29 cellular contexts compared by ENCODE assay signal in the genomic region with DNA sequence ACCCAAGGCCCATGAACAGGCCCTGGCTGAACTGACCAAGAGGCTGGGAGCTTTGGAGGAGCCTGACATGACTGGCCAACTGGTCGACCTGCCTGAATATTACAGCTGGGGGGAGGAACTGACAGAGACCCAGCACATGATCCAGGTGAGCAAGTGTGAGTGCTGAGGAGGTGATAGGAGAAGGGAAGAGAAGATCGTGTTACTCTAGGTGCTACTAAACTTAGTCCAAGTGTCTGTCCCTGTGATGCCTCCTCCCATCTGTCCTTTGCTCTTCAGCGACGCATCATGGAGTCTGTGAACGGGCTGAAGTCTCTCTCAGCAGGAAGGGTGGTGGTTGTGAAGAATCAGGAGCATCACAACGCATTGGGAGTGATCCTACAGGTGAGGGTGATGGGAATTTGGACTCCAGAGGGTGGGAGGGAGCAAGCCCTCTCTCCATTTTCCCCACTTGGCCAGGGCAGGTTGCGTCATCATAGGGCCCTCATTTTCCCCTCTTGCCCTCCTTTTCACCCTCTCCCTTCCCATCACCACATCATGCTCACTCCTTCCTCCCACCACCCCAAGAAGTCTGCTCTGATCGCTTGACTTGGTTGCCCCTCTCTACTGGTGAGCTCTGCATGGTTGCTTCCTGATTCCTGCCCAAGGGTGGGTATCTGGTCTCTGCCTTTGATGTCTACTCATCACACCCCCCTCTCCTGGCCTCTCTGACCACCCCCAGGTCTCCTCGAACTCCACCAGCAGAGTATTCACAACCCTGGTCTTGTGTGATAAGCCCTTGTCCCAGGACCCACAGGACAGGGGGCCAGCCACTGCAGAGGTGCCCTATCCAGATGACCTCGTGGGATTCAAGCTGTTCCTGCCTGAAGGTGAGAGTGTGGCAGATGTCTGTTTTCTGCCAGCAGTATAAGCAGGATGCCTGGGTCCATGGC. TPM values are rescaled to one million over a fixed set of nuclear protein-coding genes. Genes with fewer than 3 reads are reported as not detected.
DNase-seq lines count a peak whose midpoint lies in the region; ATAC-seq and TF ChIP-seq lines count a peak whose summit lies in the region.
"Had no signal": no experiment of that assay in that cellular context is flagged by ENCODE, and none has a peak within 500 bp of the region (broad histone marks: within the 10 kb centered on the region; RNA-seq: fewer than 3 reads in every experiment).

No MANE protein-coding gene starts in this region.

- H3K9me3 ChIP-seq in IMR-90 (ENCODE audit: control insufficient read depth, insufficient read depth, low read length) (no peaks in the 10 kb centered on the region), left lung (no peaks in the 10 kb centered on the region), MG63 (no peaks in the 10 kb centered on the region)
- H3K9me3 ChIP-seq: sigmoid colon, SJCRH30, upper lobe of left lung had no signal

- BruUV-seq in IMR-90 (replicated peaks; lab: Mats Ljungman, UMichigan), result no TSS peak

- H3K4me1 Mint-ChIP-seq in activated T-cell treated with anti-CD3 and anti-CD28 coated beads, Interleukin-2, amount 50 U/mL, for 72 hours (ENCODE audit: low read depth), result peaks cover 22% of the 10 kb centered on the region
- H3K4me1 Mint-ChIP-seq in endothelial cell (ENCODE audit: unreplicated experiment), result no peaks in the 10 kb centered on the region

- no peak overlapping the region for H2AFZ ChIP-seq in IMR-90 (replicated peaks; ENCODE audit: low read length, poor library complexity)

- H2BK120ac ChIP-seq in IMR-90 (ENCODE audit: low read depth, low read length), result no peak overlapping the region

- no peak overlapping the region for H3K4me3 Mint-ChIP-seq in activated T-cell treated with anti-CD3 and anti-CD28 coated beads, Interleukin-2, amount 50 U/mL, for 72 hours
- H3K4me3 Mint-ChIP-seq in endothelial cell (ENCODE audit: unreplicated experiment), result peak overlapping the region; percentile 76
- H3K4me3 Mint-ChIP-seq: activated CD4-positive, alpha-beta T cell treated with anti-CD3 and anti-CD28 coated beads for 36 hours; effector memory CD8-positive, alpha-beta T cell; T-cell had no signal

- H3K27ac ChIP-seq in IMR-90 (ENCODE audit: insufficient read depth, low read length) (no peak overlapping the region), left lung (no peak overlapping the region)
- H3K27ac ChIP-seq: coronary artery, sigmoid colon, SJCRH30, upper lobe of left lung had no signal

- TF ChIP-seq CTCF in IMR-90 (conservative IDR thresholded peaks at IDR 0.05; ENCODE audit: low read depth, low read length), result no peak
- TF ChIP-seq CTCF in endothelial cell (IDR thresholded peaks at IDR 0.05; ENCODE audit: unreplicated experiment), result no peak
- no peak for TF ChIP-seq CTCF in left lung (IDR thresholded peaks at IDR 0.05)

- H3K9me1 ChIP-seq in IMR-90 (ENCODE audit: insufficient read depth, low read length), result peaks cover 3% of the 10 kb centered on the region; the same call in 1 of the 2 replicates

- no peak overlapping the region for H2BK5ac ChIP-seq in IMR-90 (ENCODE audit: low read depth, low read length, poor library complexity, severe bottlenecking)

- in situ Hi-C loops in IMR-90 (cut with MboI; ENCODE audit: low sequenced_read_pairs), result no loop called here

- H3K4me1 ChIP-seq in IMR-90 (ENCODE audit: control insufficient read depth, insufficient read depth, low read length), result peaks cover 8% of the 10 kb centered on the region
- peaks cover 11 to 22% of the 10 kb centered on the region in 2 donors for H3K4me1 ChIP-seq in left lung
- H3K4me1 ChIP-seq: SJCRH30 had no signal

- CTCF ChIA-PET in IMR-90 (lab: Yijun Ruan, JAX), result no interaction called here

- H2BK15ac ChIP-seq in IMR-90 (ENCODE audit: low read depth, low read length), result no peak overlapping the region

- ATAC-seq in activated T-cell treated with anti-CD3 and anti-CD28 coated beads, Interleukin-2, amount 50 U/mL, for 72 hours (replicated peaks in 1 of 2), result no peak
- no peak for ATAC-seq in IMR-90 (ENCODE audit: low read depth)
- no peak for ATAC-seq in sciatic nerve
- no peak for ATAC-seq in left lung
- ATAC-seq: activated CD4-positive, alpha-beta T cell treated with anti-CD3 and anti-CD28 coated beads for 36 hours; effector memory CD8-positive, alpha-beta T cell; esophagus mucosa; left lobe of liver; Panc1; T-cell had no signal

- no peak overlapping the region for H3K9ac ChIP-seq in IMR-90 (ENCODE audit: low read depth, low read length)

- H3K9me3 Mint-ChIP-seq in activated T-cell treated with anti-CD3 and anti-CD28 coated beads, Interleukin-2, amount 50 U/mL, for 72 hours, result no peaks in the 10 kb centered on the region
- no peaks in the 10 kb centered on the region for H3K9me3 Mint-ChIP-seq in endothelial cell (ENCODE audit: unreplicated experiment)
- H3K9me3 Mint-ChIP-seq: effector memory CD8-positive, alpha-beta T cell; nephron; T-cell had no signal

- POLR2A ChIA-PET in IMR-90 (lab: Charles Lee; ENCODE audit: unreplicated experiment), result no interaction called here

- no peak overlapping the region for H2BK20ac ChIP-seq in IMR-90 (ENCODE audit: low read depth, low read length)

- H3K18ac ChIP-seq in IMR-90 (ENCODE audit: low read depth, low read length), result no peak overlapping the region

- H3K27me3 ChIP-seq in IMR-90 (ENCODE audit: control insufficient read depth, insufficient read depth, low read length), result no peaks in the 10 kb centered on the region
- no peaks in the 10 kb centered on the region for H3K27me3 ChIP-seq in left lung
- H3K27me3 ChIP-seq in MG63, result no peaks in the 10 kb centered on the region
- H3K27me3 ChIP-seq: sigmoid colon, SJCRH30, upper lobe of left lung had no signal

- no peak overlapping the region for H3K4me3 ChIP-seq in IMR-90 (ENCODE audit: insufficient read depth, low read depth, low read length)
- no peak overlapping the region for H3K4me3 ChIP-seq in left lung
- no peak overlapping the region for H3K4me3 ChIP-seq in MG63
- H3K4me3 ChIP-seq: coronary artery, sigmoid colon, SJCRH30, upper lobe of left lung had no signal

- no peak overlapping the region for H3K4ac ChIP-seq in IMR-90 (ENCODE audit: low read depth, low read length)

- TF ChIP-seq RAD21 in IMR-90 (IDR thresholded peaks at IDR 0.05; ENCODE audit: low read length), result no peak

- no peak overlapping the region for H4K5ac ChIP-seq in IMR-90 (ENCODE audit: low read depth, low read length)

- H3K23ac ChIP-seq in IMR-90 (ENCODE audit: low read depth, low read length), result no peak overlapping the region

- H3K56ac ChIP-seq in IMR-90 (ENCODE audit: extremely low read depth, insufficient read depth, low read length), result no peak overlapping the region; the same call in 1 of the 2 replicates

- H3K79me1 ChIP-seq in IMR-90 (ENCODE audit: low read depth in 1 of 2, low read length in 2 of 2), result peaks cover 10 to 31% of the 10 kb centered on the region in 2 experiments

- no peak overlapping the region for H2AK9ac ChIP-seq in IMR-90 (replicated peaks; ENCODE audit: low read depth, low read length, poor library complexity)

- H3K14ac ChIP-seq in IMR-90 (replicated peaks; ENCODE audit: low read depth, low read length), result no peak overlapping the region

- H3K36me3 Mint-ChIP-seq in activated T-cell treated with anti-CD3 and anti-CD28 coated beads, Interleukin-2, amount 50 U/mL, for 72 hours (ENCODE audit: insufficient read depth in 2 of 2), result peaks cover 2 to 13% of the 10 kb centered on the region in 2 donors
- peaks cover 35% of the 10 kb centered on the region for H3K36me3 Mint-ChIP-seq in endothelial cell (ENCODE audit: low read depth, unreplicated experiment)

- no peaks in the 10 kb centered on the region for H3K27me3 Mint-ChIP-seq in activated T-cell treated with anti-CD3 and anti-CD28 coated beads, Interleukin-2, amount 50 U/mL, for 72 hours (ENCODE audit: low read depth)
- peaks cover 9% of the 10 kb centered on the region for H3K27me3 Mint-ChIP-seq in endothelial cell (ENCODE audit: unreplicated experiment)
- H3K27me3 Mint-ChIP-seq: activated CD4-positive, alpha-beta T cell treated with anti-CD3 and anti-CD28 coated beads for 36 hours; effector memory CD8-positive, alpha-beta T cell; T-cell had no signal

- WGBS in IMR-90 (ENCODE audit: extremely low coverage in 2 of 2, insufficient read length in 1 of 2), 2 experiments, result no CpG with 5 or more reads among the region's 10 CpGs

- no peak overlapping the region for H2AK5ac ChIP-seq in IMR-90 (ENCODE audit: low read depth, low read length)

- no peak overlapping the region for H4K91ac ChIP-seq in IMR-90 (ENCODE audit: insufficient read depth, low read depth, low read length)

- TF ChIP-seq POLR2A in IMR-90 (IDR thresholded peaks at IDR 0.05; ENCODE audit: low read depth, low read length), result no peak

- H3K4me2 ChIP-seq in IMR-90 (ENCODE audit: low read depth, low read length), result no peak overlapping the region

- peak overlapping the region; percentile 16 for H3K27ac Mint-ChIP-seq in activated T-cell treated with anti-CD3 and anti-CD28 coated beads, Interleukin-2, amount 50 U/mL, for 72 hours
- no peak overlapping the region for H3K27ac Mint-ChIP-seq in endothelial cell (ENCODE audit: unreplicated experiment)
- H3K27ac Mint-ChIP-seq: activated CD4-positive, alpha-beta T cell treated with anti-CD3 and anti-CD28 coated beads for 36 hours; nephron had no signal

- H3K36me3 ChIP-seq in IMR-90 (ENCODE audit: control insufficient read depth, insufficient read depth, low read length), result peaks cover 67% of the 10 kb centered on the region
- H3K36me3 ChIP-seq in left lung, result peaks cover 0 to 83% of the 10 kb centered on the region in 2 donors
- peaks cover 13% of the 10 kb centered on the region for H3K36me3 ChIP-seq in MG63

- dilution Hi-C loops in IMR-90 (cut with HindIII; ENCODE audit: low sequenced_read_pairs, unreplicated experiment), result no loop called here

- no peak overlapping the region for H4K8ac ChIP-seq in IMR-90 (ENCODE audit: low read depth in 2 of 2, low read length in 2 of 2)

- no peak for DNase-seq in activated T-cell treated with anti-CD3 and anti-CD28 coated beads, Interleukin-2, amount 50 U/mL, for 72 hours
- DNase-seq in activated T-cell treated with anti-CD3 and anti-CD28 coated beads for 4 hours (no peak), IMR-90 (no peak), endothelial cell (ENCODE audit: low spot score) (no peak), sciatic nerve (ENCODE audit: low spot score) (peak; percentile 31), left lung (no peak), nucleus accumbens (lab: John Stamatoyannopoulos, UW) (no peak), MG63 (no peak)
- DNase-seq: activated CD4-positive, alpha-beta T cell treated with anti-CD3 and anti-CD28 coated beads for 36 hours; AML-193; amniotic stem cell; effector memory CD8-positive, alpha-beta T cell; foreskin melanocyte; GOT3; hippocampal formation; Karpas-422; MV-4-11; NCI-H1694; NCI-H524 treated with DMSO at 0.1 percent for 48 hours; sigmoid colon; SJCRH30; T-cell had no signal

- intact Hi-C loops in IMR-90 (cut with micrococcal nuclease), result no loop called here
- intact Hi-C loops in sciatic nerve (cut with DNase I), result no loop called here
- intact Hi-C loops in left lung (cut with DNase I), result no loop called here

- no peaks in the 10 kb centered on the region for H4K20me1 ChIP-seq in IMR-90 (ENCODE audit: insufficient read depth, low read length)

RNA-seq across cellular contexts. Expression of a gene that starts 4.7 kb away (rescaled TPM):
- 10 to 100 TPM; 23.3 to 34.7 TPM for total RNA-seq in activated T-cell treated with anti-CD3 and anti-CD28 coated beads, Interleukin-2, amount 50 U/mL, for 72 hours
- 7.8 and 9.3 TPM in 2 replicates for total RNA-seq in IMR-90 (2012; rRNA removed)
- polyA plus RNA-seq in IMR-90 (2012; rRNA removed), result 21.4 and 22.1 TPM in 2 replicates
- polyA plus RNA-seq in IMR-90 (2012; cell fraction: cytosol; rRNA removed), result 15.9 and 19.3 TPM in 2 replicates
- polyA plus RNA-seq in IMR-90 (2012; cell fraction: nucleus; rRNA removed; ENCODE audit: low replicate concordance), result 107 and 151 TPM in 2 replicates
- 12.6 TPM for total RNA-seq in endothelial cell (ENCODE audit: unreplicated experiment)
- total RNA-seq in sciatic nerve, result 23.0 TPM
- total RNA-seq in left lung, result 10 to 100 TPM; 16.2 to 17.8 TPM
- total RNA-seq in MG63 (2014; rRNA removed; shearing (Covaris generic); ENCODE audit: low replicate concordance), result 9.8 and 13.7 TPM in 2 replicates

RNA-seq across cellular contexts. Expression of a gene that starts 8.3 kb away (rescaled TPM):
- total RNA-seq in activated T-cell treated with anti-CD3 and anti-CD28 coated beads, Interleukin-2, amount 50 U/mL, for 72 hours, result 10 to 100 TPM; 75.7 to 79.7 TPM
- total RNA-seq in IMR-90 (2012; rRNA removed), result 30.6 and 34.7 TPM in 2 replicates
- polyA plus RNA-seq in IMR-90 (2012; rRNA removed), result 46.0 and 46.3 TPM in 2 replicates
- 39.5 and 40.5 TPM in 2 replicates for polyA plus RNA-seq in IMR-90 (2012; cell fraction: cytosol; rRNA removed)
- 273 and 417 TPM in 2 replicates for polyA plus RNA-seq in IMR-90 (2012; cell fraction: nucleus; rRNA removed; ENCODE audit: low replicate concordance)
- 63.4 TPM for total RNA-seq in endothelial cell (ENCODE audit: unreplicated experiment)
- total RNA-seq in sciatic nerve, result 60.0 TPM
- total RNA-seq in left lung, result 10 to 100 TPM; 65.4 to 67.9 TPM
- total RNA-seq in MG63 (2014; rRNA removed; shearing (Covaris generic); ENCODE audit: low replicate concordance), result 22.9 and 25.2 TPM in 2 replicates

RNA-seq across cellular contexts. Expression of a gene that starts 8.5 kb away (rescaled TPM):
- 10 to 100 TPM; 65.0 to 71.5 TPM for total RNA-seq in activated T-cell treated with anti-CD3 and anti-CD28 coated beads, Interleukin-2, amount 50 U/mL, for 72 hours
- 76.0 and 90.8 TPM in 2 replicates for total RNA-seq in IMR-90 (2012; rRNA removed)
- polyA plus RNA-seq in IMR-90 (2012; rRNA removed), result 63.6 and 65.4 TPM in 2 replicates
- polyA plus RNA-seq in IMR-90 (2012; cell fraction: cytosol; rRNA removed), result 48.3 and 75.0 TPM in 2 replicates
- polyA plus RNA-seq in IMR-90 (2012; cell fraction: nucleus; rRNA removed; ENCODE audit: low replicate concordance), result 32.9 and 59.1 TPM in 2 replicates
- 47.8 TPM for total RNA-seq in endothelial cell (ENCODE audit: unreplicated experiment)
- total RNA-seq in sciatic nerve, result 55.1 TPM
- total RNA-seq in left lung, result 10 to 100 TPM; 42.9 to 56.2 TPM
- total RNA-seq in MG63 (2014; rRNA removed; shearing (Covaris generic); ENCODE audit: low replicate concordance), result 111 and 131 TPM in 2 replicates

RNA-seq across cellular contexts. Expression of a gene that starts 14.6 kb away (rescaled TPM):
- 1 to 10 TPM; 6.9 to 7.6 TPM for total RNA-seq in activated T-cell treated with anti-CD3 and anti-CD28 coated beads, Interleukin-2, amount 50 U/mL, for 72 hours
- total RNA-seq in IMR-90 (2012; rRNA removed) (0.83 and 0.90 TPM in 2 replicates), endothelial cell (ENCODE audit: unreplicated experiment) (6.1 TPM), sciatic nerve (453 TPM), left lung (100 to 1,000 TPM in 1 of 2 donors, 10 to 100 TPM in 1; 95.5 to 124 TPM)
- 3.6 and 3.8 TPM in 2 replicates for polyA plus RNA-seq in IMR-90 (2012; rRNA removed)
- polyA plus RNA-seq in IMR-90 (2012; cell fraction: cytosol; rRNA removed), result 2.2 and 4.6 TPM in 2 replicates
- 29.7 and 54.7 TPM in 2 replicates for polyA plus RNA-seq in IMR-90 (2012; cell fraction: nucleus; rRNA removed; ENCODE audit: low replicate concordance)
- total RNA-seq in MG63 (2014; rRNA removed; shearing (Covaris generic); ENCODE audit: low replicate concordance), result 0.26 TPM in 1 of 2 replicates, not detected in the other
- total RNA-seq: HT1080 had no signal

RNA-seq across cellular contexts. Expression of a gene that starts 21.4 kb away (rescaled TPM):
- 1 to 10 TPM; 1.1 to 3.5 TPM for total RNA-seq in activated T-cell treated with anti-CD3 and anti-CD28 coated beads, Interleukin-2, amount 50 U/mL, for 72 hours
- 1.4 and 1.8 TPM in 2 replicates for total RNA-seq in IMR-90 (2012; rRNA removed)
- polyA plus RNA-seq in IMR-90 (2012; rRNA removed), result 5.8 and 6.1 TPM in 2 replicates
- 4.1 and 5.2 TPM in 2 replicates for polyA plus RNA-seq in IMR-90 (2012; cell fraction: cytosol; rRNA removed)
- 15.4 and 32.5 TPM in 2 replicates for polyA plus RNA-seq in IMR-90 (2012; cell fraction: nucleus; rRNA removed; ENCODE audit: low replicate concordance)
- total RNA-seq in endothelial cell (ENCODE audit: unreplicated experiment), result not detected
- 72.6 TPM for total RNA-seq in sciatic nerve
- 100 to 1,000 TPM in 1 of 2 donors, 10 to 100 TPM in 1; 69.1 to 131 TPM for total RNA-seq in left lung
- 2.2 and 6.9 TPM in 2 replicates for total RNA-seq in MG63 (2014; rRNA removed; shearing (Covaris generic); ENCODE audit: low replicate concordance)
- total RNA-seq: HT1080, SJCRH30 had no signal
